ENCODE assay signal across 24 cellular contexts in genomic region chr11:63867511-63867910, GRCh38. TPM values are rescaled to one million over a fixed set of nuclear protein-coding genes. Genes with fewer than 3 reads are reported as not detected.
A peak's percentile ranks its signal among the peaks of the same experiment; 100 is the strongest.
DNase-seq lines count a peak whose midpoint lies in the region; ATAC-seq and TF ChIP-seq lines count a peak whose summit lies in the region.
"Had no signal": no experiment of that assay in that cellular context is flagged by ENCODE, and none has a peak within 500 bp of the region (broad histone marks: within the 10 kb centered on the region; RNA-seq: fewer than 3 reads in every experiment).

No MANE protein-coding gene starts in this region.

- no peak for TF ChIP-seq POLR2A in thyroid gland (IDR thresholded peaks at IDR 0.05)

- peak overlapping the region; percentile 84 for H3K27ac Mint-ChIP-seq in activated CD4-positive, alpha-beta T cell treated with anti-CD3 and anti-CD28 coated beads, Interleukin-2, amount 10 ng/mL, durations not matched to agents 7 days and 5 days
- H3K27ac Mint-ChIP-seq in T-helper 17 cell = peak overlapping the region; percentile 92
- H3K27ac Mint-ChIP-seq in T-helper 2 cell treated with Interferon-gamma antibody and Interleukin-4, amounts not matched to agents 5 μg/mL and 100 μg/mL, for 36 hours = no peak overlapping the region
- H3K27ac Mint-ChIP-seq: activated CD4-positive, alpha-beta T cell treated with anti-CD3 and anti-CD28 coated beads, Interleukin-2, amount 10 ng/mL, durations not matched to agents 24 days and 14 days; stimulated activated naive B cell treated with anti-CD40 and anti-IgM and Interleukin-4, amounts not matched to agents 10 μg/mL and 1 μg/mL and 100 μg/mL, for 72 hours had no signal

- H3K27me3 ChIP-seq in thyroid gland = no peaks in the 10 kb centered on the region
- H3K27me3 ChIP-seq: right lobe of liver had no signal

- TF ChIP-seq CTCF in thyroid gland (IDR thresholded peaks at IDR 0.05) = no peak

- DNase-seq in activated CD4-positive, alpha-beta T cell treated with anti-CD3 and anti-CD28 coated beads, Interleukin-2, amount 10 ng/mL, durations not matched to agents 7 days and 5 days = no peak
- DNase-seq in activated CD4-positive, alpha-beta T cell treated with anti-CD3 and anti-CD28 coated beads, Interleukin-2, amount 50 U/mL, for 4 hours = no peak
- no peak for DNase-seq in T-helper 17 cell
- DNase-seq in thyroid gland = no peak
- DNase-seq in T-helper 2 cell treated with Interferon-gamma antibody and Interleukin-4, amounts not matched to agents 5 μg/mL and 100 μg/mL, for 36 hours (ENCODE audit: low spot score) = no peak
- no peak for DNase-seq in epidermal melanocyte (ENCODE audit: insufficient read length, low spot score)
- DNase-seq in SHP77 treated with DMSO at 0.1 percent for 48 hours (lab: John Stamatoyannopoulos, UW) = no peak
- DNase-seq: 8988T; activated CD4-positive, alpha-beta T cell treated with anti-CD3 and anti-CD28 coated beads, Interleukin-2, amount 10 ng/mL, durations not matched to agents 24 days and 14 days; activated gamma-delta T cell; amniotic stem cell; central memory CD4-positive, alpha-beta T cell; DMS153; GF-D8; HCEC 1CT; left colon; NCI-H1694 treated with DMSO at 0.1 percent for 48 hours; NCI-H345; occipital lobe; right lobe of liver; stimulated activated naive B cell treated with anti-CD40 and anti-IgM and Interleukin-4, amounts not matched to agents 10 μg/mL and 1 μg/mL and 100 μg/mL, for 72 hours had no signal

- no peaks in the 10 kb centered on the region for H3K27me3 Mint-ChIP-seq in activated CD4-positive, alpha-beta T cell treated with anti-CD3 and anti-CD28 coated beads, Interleukin-2, amount 10 ng/mL, durations not matched to agents 7 days and 5 days
- no peaks in the 10 kb centered on the region for H3K27me3 Mint-ChIP-seq in T-helper 17 cell
- no peaks in the 10 kb centered on the region for H3K27me3 Mint-ChIP-seq in T-helper 2 cell treated with Interferon-gamma antibody and Interleukin-4, amounts not matched to agents 5 μg/mL and 100 μg/mL, for 36 hours (ENCODE audit: low read depth)
- H3K27me3 Mint-ChIP-seq: activated CD4-positive, alpha-beta T cell treated with anti-CD3 and anti-CD28 coated beads, Interleukin-2, amount 10 ng/mL, durations not matched to agents 24 days and 14 days; stimulated activated naive B cell treated with anti-CD40 and anti-IgM and Interleukin-4, amounts not matched to agents 10 μg/mL and 1 μg/mL and 100 μg/mL, for 72 hours had no signal

- peaks cover 48% of the 10 kb centered on the region for H3K36me3 Mint-ChIP-seq in activated CD4-positive, alpha-beta T cell treated with anti-CD3 and anti-CD28 coated beads, Interleukin-2, amount 10 ng/mL, durations not matched to agents 7 days and 5 days (ENCODE audit: low read depth)
- H3K36me3 Mint-ChIP-seq in T-helper 17 cell (ENCODE audit: low read depth) = peaks cover 3% of the 10 kb centered on the region
- H3K36me3 Mint-ChIP-seq in T-helper 2 cell treated with Interferon-gamma antibody and Interleukin-4, amounts not matched to agents 5 μg/mL and 100 μg/mL, for 36 hours (ENCODE audit: low read depth) = peaks cover 46% of the 10 kb centered on the region

- H3K36me3 ChIP-seq in mesodermal cell (ENCODE audit: control insufficient read depth, insufficient read depth, low read length) (peaks cover 37% of the 10 kb centered on the region), thyroid gland (no peaks in the 10 kb centered on the region)
- H3K36me3 ChIP-seq: right lobe of liver had no signal

- no peak overlapping the region for H3K4me3 Mint-ChIP-seq in activated CD4-positive, alpha-beta T cell treated with anti-CD3 and anti-CD28 coated beads, Interleukin-2, amount 10 ng/mL, durations not matched to agents 7 days and 5 days
- no peak overlapping the region for H3K4me3 Mint-ChIP-seq in T-helper 17 cell
- H3K4me3 Mint-ChIP-seq in T-helper 2 cell treated with Interferon-gamma antibody and Interleukin-4, amounts not matched to agents 5 μg/mL and 100 μg/mL, for 36 hours = no peak overlapping the region

- peaks cover 37% of the 10 kb centered on the region for H3K4me1 ChIP-seq in mesodermal cell (ENCODE audit: control insufficient read depth, insufficient read depth, low read length, poor library complexity, severe bottlenecking)
- H3K4me1 ChIP-seq in thyroid gland = peaks cover 79 to 85% of the 10 kb centered on the region in 2 donors

- intact Hi-C loops in thyroid gland (cut with DNase I) = no loop called here

- H3K4me3 ChIP-seq in mesodermal cell (ENCODE audit: extremely low read depth, insufficient read depth, low read length, poor library complexity, severe bottlenecking) = no peak overlapping the region
- no peak overlapping the region for H3K4me3 ChIP-seq in thyroid gland (replicated peaks in 1 of 3)
- H3K4me3 ChIP-seq: right lobe of liver had no signal

- CTCF ChIA-PET in activated CD4-positive, alpha-beta T cell treated with anti-CD3 and anti-CD28 coated beads, Interleukin-2, amount 10 ng/mL, durations not matched to agents 7 days and 5 days (lab: Charles Lee) = interaction anchor here (0.6 to 1.9 kb wide), 7 partner anchors 9 to 95 kb away, joined by 3 to 8 read pairs (median 3); no protein-coding TSS in a partner anchor

- 86 to 97% methylated on average over 2 to 4 of the region's 4 CpGs for WGBS in mesodermal cell (ENCODE audit: insufficient coverage in 2 of 2), 2 experiments
- 51 to 63% methylated on average over 4 of the region's 4 CpGs for WGBS in thyroid gland, 2 donors

- no peaks in the 10 kb centered on the region for H3K9me3 Mint-ChIP-seq in activated CD4-positive, alpha-beta T cell treated with anti-CD3 and anti-CD28 coated beads, Interleukin-2, amount 10 ng/mL, durations not matched to agents 7 days and 5 days
- no peaks in the 10 kb centered on the region for H3K9me3 Mint-ChIP-seq in T-helper 2 cell treated with Interferon-gamma antibody and Interleukin-4, amounts not matched to agents 5 μg/mL and 100 μg/mL, for 36 hours
- H3K9me3 Mint-ChIP-seq: activated CD4-positive, alpha-beta T cell treated with anti-CD3 and anti-CD28 coated beads, Interleukin-2, amount 10 ng/mL, durations not matched to agents 24 days and 14 days; stimulated activated naive B cell treated with anti-CD40 and anti-IgM and Interleukin-4, amounts not matched to agents 10 μg/mL and 1 μg/mL and 100 μg/mL, for 72 hours had no signal

- peak overlapping the region; percentile 36 for H3K27ac ChIP-seq in mesodermal cell (ENCODE audit: low read depth, low read length, severe bottlenecking)
- H3K27ac ChIP-seq in thyroid gland = peak overlapping the region; percentile 34 to 64 (median 61)
- H3K27ac ChIP-seq: right lobe of liver had no signal

- no peak for ATAC-seq in T-helper 17 cell
- ATAC-seq: esophagus mucosa; left colon; right lobe of liver; stimulated activated naive B cell treated with anti-CD40 and anti-IgM and Interleukin-4, amounts not matched to agents 10 μg/mL and 1 μg/mL and 100 μg/mL, for 72 hours had no signal

- POLR2A ChIA-PET in activated CD4-positive, alpha-beta T cell treated with anti-CD3 and anti-CD28 coated beads, Interleukin-2, amount 10 ng/mL, durations not matched to agents 7 days and 5 days (lab: Charles Lee) = interaction anchor here (0.6 kb wide), 1 partner anchor 1159 kb away, joined by 3 read pairs; no protein-coding TSS in a partner anchor

- peaks cover 84% of the 10 kb centered on the region for H3K4me1 Mint-ChIP-seq in activated CD4-positive, alpha-beta T cell treated with anti-CD3 and anti-CD28 coated beads, Interleukin-2, amount 10 ng/mL, durations not matched to agents 7 days and 5 days
- peaks cover 64% of the 10 kb centered on the region for H3K4me1 Mint-ChIP-seq in T-helper 17 cell
- peaks cover 75% of the 10 kb centered on the region for H3K4me1 Mint-ChIP-seq in T-helper 2 cell treated with Interferon-gamma antibody and Interleukin-4, amounts not matched to agents 5 μg/mL and 100 μg/mL, for 36 hours (ENCODE audit: low read depth)

- H3K9me3 ChIP-seq in T-helper 17 cell (ENCODE audit: control insufficient read depth, low read length, poor library complexity, severe bottlenecking) = no peaks in the 10 kb centered on the region
- no peaks in the 10 kb centered on the region for H3K9me3 ChIP-seq in mesodermal cell (ENCODE audit: control insufficient read depth, low read length)
- no peaks in the 10 kb centered on the region for H3K9me3 ChIP-seq in thyroid gland
- H3K9me3 ChIP-seq: right lobe of liver had no signal

RNA-seq across cellular contexts. Expression of gene MARK2, which starts 28.6 kb away (rescaled TPM):
- 10 to 100 TPM; 68.3 to 69.2 TPM for total RNA-seq in activated CD4-positive, alpha-beta T cell treated with anti-CD3 and anti-CD28 coated beads, Interleukin-2, amount 10 ng/mL, durations not matched to agents 7 days and 5 days
- 10 to 100 TPM; 44.6 to 53.5 TPM for total RNA-seq in T-helper 17 cell
- polyA plus RNA-seq in mesodermal cell (2013, experiment 1 of 2) = 22.3 TPM
- polyA plus RNA-seq in mesodermal cell (2013, experiment 2 of 2) = 19.3 TPM
- 10 to 100 TPM; 28.2 to 57.7 (median 48.6) TPM for total RNA-seq in thyroid gland

RNA-seq across cellular contexts. Expression of gene RCOR2, which starts 49.5 kb away (rescaled TPM):
- under 1 TPM; 0.12 to 0.40 TPM for total RNA-seq in activated CD4-positive, alpha-beta T cell treated with anti-CD3 and anti-CD28 coated beads, Interleukin-2, amount 10 ng/mL, durations not matched to agents 7 days and 5 days
- total RNA-seq in T-helper 17 cell (not detected), thyroid gland (under 1 TPM in 1 of 4 donors, not detected in 3; 0.24 TPM)
- polyA plus RNA-seq in mesodermal cell (2013, experiment 1 of 2) = 29.9 TPM
- 28.3 TPM for polyA plus RNA-seq in mesodermal cell (2013, experiment 2 of 2)
- total RNA-seq: mononuclear cell had no signal

RNA-seq across cellular contexts. Expression of gene SPINDOC, which starts 54.3 kb away (rescaled TPM):
- 10 to 100 TPM; 38.4 to 40.7 TPM for total RNA-seq in activated CD4-positive, alpha-beta T cell treated with anti-CD3 and anti-CD28 coated beads, Interleukin-2, amount 10 ng/mL, durations not matched to agents 7 days and 5 days
- total RNA-seq in T-helper 17 cell = 1 to 10 TPM; 8.5 to 9.4 TPM
- 69.9 TPM for polyA plus RNA-seq in mesodermal cell (2013, experiment 1 of 2)
- polyA plus RNA-seq in mesodermal cell (2013, experiment 2 of 2) = 52.9 TPM
- 10 to 100 TPM in 2 of 4 donors, 1 to 10 TPM in 2; 7.4 to 12.6 (median 10.3) TPM for total RNA-seq in thyroid gland
